19 cellular contexts compared by ENCODE assay signal in genomic region chr2:43560231-43560547, GRCh38.
"Had no signal": no experiment of that assay in that cellular context is flagged by ENCODE, and none has a peak within 500 bp of the region (broad histone marks: within the 10 kb centered on the region; RNA-seq: fewer than 3 reads in every experiment).

No MANE protein-coding gene starts in this region.

- DNase-seq: activated CD8-positive, alpha-beta memory T cell treated with anti-CD3 and anti-CD28 coated beads, Interleukin-2, amount 50 U/mL, for 4 hours; activated effector memory CD4-positive, alpha-beta T cell treated with Interleukin-2 at 50 U/mL for 16 hours; caudate nucleus; colonic mucosa; effector CD8-positive, alpha-beta T cell; gastrocnemius medialis; heart right ventricle; left ventricle myocardium inferior; mesenchymal stem cell; nephron progenitor cell; psoas muscle; stimulated activated CD4-positive, alpha-beta T cell treated with anti-CD3 and anti-CD28 coated beads, Interleukin-2, amount 100 ng/mL, for 24 hours; stimulated activated naive CD4-positive, alpha-beta T cell treated with Interleukin-2 at 50 U/mL for 16 hours; T-helper 17 cell; upper lobe of left lung had no signal

- H3K4me1 Mint-ChIP-seq: nephron progenitor cell had no signal

- H3K4me1 ChIP-seq: colonic mucosa, gastrocnemius medialis, heart right ventricle, left ventricle myocardium inferior, psoas muscle, upper lobe of left lung had no signal

- H3K4me3 ChIP-seq: colonic mucosa, gastrocnemius medialis, heart right ventricle, left ventricle myocardium inferior, psoas muscle, SK-N-MC, upper lobe of left lung had no signal

- H3K9me3 ChIP-seq: colonic mucosa, gastrocnemius medialis, heart right ventricle, left ventricle myocardium inferior, psoas muscle, upper lobe of left lung had no signal

- H3K9me3 Mint-ChIP-seq: nephron progenitor cell, WTC11 had no signal

- H3K27me3 ChIP-seq: colonic mucosa, gastrocnemius medialis, heart right ventricle, upper lobe of left lung had no signal

- H3K36me3 ChIP-seq: colonic mucosa had no signal

- H3K27ac Mint-ChIP-seq: WTC11 had no signal

- FAIRE-seq: keratinocyte had no signal

- H3K4me3 Mint-ChIP-seq: nephron progenitor cell, WTC11 had no signal

- H3K27ac ChIP-seq: colonic mucosa, gastrocnemius medialis, heart right ventricle, left ventricle myocardium inferior, psoas muscle, SK-N-MC, upper lobe of left lung had no signal

- ATAC-seq: gastrocnemius medialis, heart right ventricle, psoas muscle, sciatic nerve, T-helper 17 cell, WTC11 had no signal

- H3K27me3 Mint-ChIP-seq: T-helper 17 cell had no signal
